In genomic region chr5:23648656-23649055, GRCh38 we compare ENCODE assay signal across 15 cellular contexts.
"Had no signal": no experiment of that assay in that cellular context is flagged by ENCODE, and none has a peak within 500 bp of the region (broad histone marks: within the 10 kb centered on the region; RNA-seq: fewer than 3 reads in every experiment).

No MANE protein-coding gene starts in this region.

- H3K27ac ChIP-seq: coronary artery, gastrocnemius medialis, psoas muscle, testis, tibial nerve, upper lobe of right lung had no signal

- H3K4me1 ChIP-seq: gastrocnemius medialis, psoas muscle, testis, tibial nerve, upper lobe of right lung had no signal

- H3K27me3 ChIP-seq: gastrocnemius medialis, testis, tibial nerve, upper lobe of right lung had no signal

- H3K36me3 ChIP-seq: gastrocnemius medialis, tibial nerve, upper lobe of right lung had no signal

- H3K4me3 ChIP-seq: coronary artery, gastrocnemius medialis, psoas muscle, testis, tibial nerve, upper lobe of right lung had no signal

- DNase-seq: effector CD4-positive, alpha-beta T cell; endodermal cell; gastrocnemius medialis; naive thymus-derived CD4-positive, alpha-beta T cell; nephron progenitor cell; psoas muscle; retina; stimulated activated CD4-positive, alpha-beta T cell treated with anti-CD3 and anti-CD28 coated beads, Interleukin-2, amount 100 ng/mL, for 24 hours; stimulated activated CD4-positive, alpha-beta T cell treated with anti-CD3 and anti-CD28 coated beads, Interleukin-4, amount 100 ng/mL, for 4 hours; stimulated activated naive B cell treated with anti-CD40 and anti-IgM and Interleukin-4, amounts not matched to agents 10 μg/mL and 1 μg/mL and 100 μg/mL, for 72 hours; stimulated activated naive CD8-positive, alpha-beta T cell treated with anti-CD3 and anti-CD28 coated beads, Interleukin-15, amount 100 ng/mL, for 72 hours; testis; upper lobe of right lung had no signal

- H3K9me3 ChIP-seq: gastrocnemius medialis, psoas muscle, testis, tibial nerve, upper lobe of right lung had no signal
